ENCODE assay signal across 8 cellular contexts in the genomic region with DNA sequence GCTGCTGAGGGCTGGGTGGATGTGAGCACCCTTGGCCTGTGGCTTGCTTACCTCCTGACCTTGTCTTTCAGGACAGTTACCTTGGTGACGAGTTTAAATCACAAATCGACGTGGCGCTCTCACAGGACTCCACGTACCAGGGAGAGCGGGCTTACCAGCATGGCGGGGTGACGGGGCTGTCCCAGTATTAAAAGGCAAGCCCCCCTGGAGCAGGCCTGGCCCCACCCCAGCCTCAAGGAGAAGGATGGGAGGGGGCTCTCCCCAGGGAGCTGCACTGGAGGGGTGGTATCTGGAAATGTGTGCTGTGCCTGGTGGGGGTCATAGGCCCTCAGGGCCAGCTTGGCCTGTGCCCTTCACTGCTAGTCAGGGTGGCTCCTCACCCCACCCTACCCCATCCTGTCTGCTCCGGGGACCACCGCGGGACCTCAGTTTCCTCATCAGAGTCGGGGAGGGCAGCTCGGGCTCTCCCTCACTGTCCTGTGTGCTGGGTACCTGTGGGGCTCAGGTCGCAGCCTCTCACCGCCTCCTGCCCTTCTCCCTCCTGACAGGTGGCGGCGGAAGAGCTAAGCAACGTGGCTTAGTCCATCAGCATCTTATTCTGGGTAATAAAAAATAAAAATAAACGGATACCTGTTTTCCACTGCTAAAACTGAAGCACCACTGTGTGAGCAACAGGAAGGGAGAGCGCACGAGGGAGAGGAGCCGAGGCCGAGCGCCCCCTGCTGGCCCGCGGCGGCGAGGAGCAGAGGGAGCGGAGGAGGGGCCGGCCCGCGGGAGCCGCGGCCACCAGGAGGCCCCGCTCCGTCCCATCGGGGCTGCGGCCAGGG. TPM values are rescaled to one million over a fixed set of nuclear protein-coding genes. Genes with fewer than 3 reads are reported as not detected.
DNase-seq lines count a peak whose midpoint lies in the region; ATAC-seq and TF ChIP-seq lines count a peak whose summit lies in the region.

No MANE protein-coding gene starts in this region.

- H2AFZ ChIP-seq in MM.1S (ENCODE audit: low read length): no peak overlapping the region

- H3K27me3 ChIP-seq in MM.1S (replicated peaks; ENCODE audit: insufficient read depth, low read length): no peaks in the 10 kb centered on the region
- peaks cover 0 to 3% (median 0%) of the 10 kb centered on the region in 45 donors for H3K27me3 ChIP-seq in dorsolateral prefrontal cortex

- H3K4me3 ChIP-seq in GM12864 (ENCODE audit: low read depth, low read length) (no peak overlapping the region), MM.1S (ENCODE audit: low read length) (no peak overlapping the region), dorsolateral prefrontal cortex (peak overlapping the region in 2 of 59 donors; percentile 1 to 12)

- H4K20me1 ChIP-seq in MM.1S (ENCODE audit: insufficient read depth, low read length): no peaks in the 10 kb centered on the region

- no peak overlapping the region for H3K9ac ChIP-seq in MM.1S (ENCODE audit: low read length)

- H3K27ac ChIP-seq in MM.1S (ENCODE audit: low read length): no peak overlapping the region
- H3K27ac ChIP-seq in dorsolateral prefrontal cortex: peak overlapping the region in 43 of 59 donors; percentile 2 to 71 (median 50)

- peaks cover 22% of the 10 kb centered on the region; the same call in 1 of the 2 replicates for H3K79me2 ChIP-seq in MM.1S (ENCODE audit: low read length)

- peaks cover 22% of the 10 kb centered on the region for H3K36me3 ChIP-seq in MM.1S (replicated peaks; ENCODE audit: insufficient read depth, low read length)

- intact Hi-C loops in dorsolateral prefrontal cortex (cut with DNase I): loop anchor here (5.0 kb wide), 3 partner anchors 41 to 414 kb away; no protein-coding TSS in a partner anchor

- DNase-seq in GM12864 (ENCODE audit: low read depth): no peak
- DNase-seq in MM.1S: no peak
- peak; percentile 21 to 29 for DNase-seq in activated CD4-positive, alpha-beta T cell treated with anti-CD3 and anti-CD28 coated beads, Interleukin-2, amount 50 U/mL, for 24 hours (ENCODE audit: low read depth in 1 of 2, low spot score in 1 of 2)
- DNase-seq in dorsolateral prefrontal cortex: peak in 8 of 10 donors; percentile 54 to 84 (median 64)
- peak; percentile 70 to 80 for DNase-seq in lung microvascular endothelial cell (ENCODE audit: low read depth in 2 of 2)
- peak; percentile 19 for DNase-seq in stimulated activated CD8-positive, alpha-beta memory T cell treated with anti-CD3 and anti-CD28 coated beads, Interleukin-15, amount 100 ng/mL, for 1 hour (ENCODE audit: low read depth)

- H3K9me3 ChIP-seq in MM.1S (replicated peaks; ENCODE audit: insufficient read depth, low read length): no peaks in the 10 kb centered on the region

- no peaks in the 10 kb centered on the region for H3K9me2 ChIP-seq in MM.1S (replicated peaks; ENCODE audit: insufficient read depth, low read length)

- no peak overlapping the region for H3K4me2 ChIP-seq in MM.1S (ENCODE audit: low read depth, low read length)

- peaks cover 7% of the 10 kb centered on the region; the same call in 1 of the 2 replicates for H3F3A ChIP-seq in MM.1S (ENCODE audit: insufficient read depth, low read length)

- ATAC-seq in GM18520 (IDR thresholded peaks at IDR 0.05; ENCODE audit: unreplicated experiment): no peak
- no peak for ATAC-seq in HG03520 (IDR thresholded peaks at IDR 0.05; ENCODE audit: unreplicated experiment)

- TF ChIP-seq CTCF in GM12864 (IDR thresholded peaks at IDR 0.05; ENCODE audit: low read depth, low read length, missing control alignments) (peak; percentile 90), MM.1S (IDR thresholded peaks at IDR 0.05; ENCODE audit: low read length) (peak; percentile 70), dorsolateral prefrontal cortex (IDR thresholded peaks at IDR 0.05 in 54 of 56, conservative IDR thresholded peaks at IDR 0.05 in 2 of 56; ENCODE audit: low read depth in 1 of 56, partially characterized antibody in 56 of 56) (peak; percentile 82 to 100 (median 98))

- H3K4me1 ChIP-seq in MM.1S (ENCODE audit: low read length): peaks cover 8% of the 10 kb centered on the region

RNA-seq across cellular contexts. Expression of a gene that starts 29.8 kb away (rescaled TPM):
- total RNA-seq in dorsolateral prefrontal cortex (100 to 1,000 TPM in 106 of 120 experiments, 10 to 100 TPM in 14; 81.6 to 211 (median 120) TPM), lung microvascular endothelial cell (2.4 and 5.6 TPM in 2 replicates)

RNA-seq across cellular contexts. Expression of a gene that starts 34.4 kb away (rescaled TPM):
- 100 to 1,000 TPM in 4 of 120 experiments, 10 to 100 TPM in 116; 53.7 to 101 (median 75.4) TPM for total RNA-seq in dorsolateral prefrontal cortex
- 42.9 and 51.6 TPM in 2 replicates for total RNA-seq in lung microvascular endothelial cell

RNA-seq across cellular contexts. Expression of a gene that starts 53.0 kb away (rescaled TPM):
- total RNA-seq in dorsolateral prefrontal cortex (100 to 1,000 TPM; 108 to 189 (median 147) TPM), lung microvascular endothelial cell (145 and 149 TPM in 2 replicates)

RNA-seq across cellular contexts. Expression of a gene that starts 53.3 kb away (rescaled TPM):
- total RNA-seq in dorsolateral prefrontal cortex (10 to 100 TPM; 28.5 to 56.4 (median 38.5) TPM), lung microvascular endothelial cell (38.6 and 40.3 TPM in 2 replicates)

Comparison
In these comparisons a context has a peak if more than half of its experiments do, and no peak if none do; other contexts are left out.
1. DNase-seq: peak in activated CD4-positive, alpha-beta T cell treated with anti-CD3 and anti-CD28 coated beads, Interleukin-2, amount 50 U/mL, for 24 hours (2 of 2), dorsolateral prefrontal cortex (8 of 10), lung microvascular endothelial cell (2 of 2) and stimulated activated CD8-positive, alpha-beta memory T cell treated with anti-CD3 and anti-CD28 coated beads, Interleukin-15, amount 100 ng/mL, for 1 hour (single experiment); none in GM12864 (single experiment) and MM.1S (single experiment).
2. RNA of a gene that starts 29.8 kb away (total RNA-seq): 81.6 to 211 TPM in dorsolateral prefrontal cortex; 2.4 to 5.6 TPM in lung microvascular endothelial cell; every median in the first group is over 10 times any median in the second.
3. Peak in every context shown above with its lines, with median percentiles within 50 percentile points of each other: CTCF ChIP-seq.